Comparison of ENCODE assay signal across 19 cellular contexts in genomic region chrX:153641575-153642312, GRCh38. TPM values are rescaled to one million over a fixed set of nuclear protein-coding genes. Genes with fewer than 3 reads are reported as not detected.
DNase-seq lines count a peak whose midpoint lies in the region; ATAC-seq, FAIRE-seq and TF ChIP-seq lines count a peak whose summit lies in the region.
"Had no signal": no experiment of that assay in that cellular context is flagged by ENCODE, and none has a peak within 500 bp of the region (broad histone marks: within the 10 kb centered on the region; RNA-seq: fewer than 3 reads in every experiment).

No MANE protein-coding gene starts in this region.

- H2BK15ac ChIP-seq in H1 (ENCODE audit: low read length), result no peak overlapping the region

- no peaks in the 10 kb centered on the region for H3K9me3 Mint-ChIP-seq in activated CD4-positive, alpha-beta T cell treated with anti-CD3 and anti-CD28 coated beads, Interleukin-2, amount 10 ng/mL, durations not matched to agents 24 days and 14 days
- H3K9me3 Mint-ChIP-seq: activated naive CD8-positive, alpha-beta T cell treated with anti-CD3 and anti-CD28 coated beads, Interleukin-2, amount 10 ng/mL, durations not matched to agents 7 days and 5 days had no signal

- H4K20me1 ChIP-seq in H1 (replicated peaks in 1 of 2; ENCODE audit: control insufficient read depth in 1 of 2, insufficient read depth in 2 of 2, low read length in 2 of 2), result peaks cover 0 to 12% of the 10 kb centered on the region in 2 experiments

- no peak overlapping the region for H3K4ac ChIP-seq in H1 (replicated peaks; ENCODE audit: insufficient read length, low read depth, low read length)

- H2BK5ac ChIP-seq in H1 (ENCODE audit: low read depth, low read length), result no peak overlapping the region

- H3K4me1 ChIP-seq in HUES48 (ENCODE audit: control insufficient read depth, insufficient read depth, low read length), result no peaks in the 10 kb centered on the region; the same call in 1 of the 2 replicates
- peaks cover 0 to 18% (median 8%) of the 10 kb centered on the region in 4 experiments; a peak in 5 of 7 replicates for H3K4me1 ChIP-seq in H1 (replicated peaks in 1 of 4; ENCODE audit: control insufficient read depth in 3 of 4, insufficient read depth in 4 of 4, low read length in 3 of 4)

- 13% methylated on average over 14 of the region's 31 CpGs; no CpG with 5 or more reads in 1 of the 2 experiments for WGBS in H1 (ENCODE audit: extremely low coverage in 1 of 2, insufficient coverage in 1 of 2, insufficient read length in 1 of 2, insufficient replicate concordance in 2 of 2, low coverage in 1 of 2, low lambda C conversion rate in 2 of 2, missing lambda C conversion rate in 1 of 2), 2 experiments

- peak overlapping the region; percentile 45 for H3K4me3 Mint-ChIP-seq in activated CD4-positive, alpha-beta T cell treated with anti-CD3 and anti-CD28 coated beads, Interleukin-2, amount 10 ng/mL, durations not matched to agents 24 days and 14 days
- H3K4me3 Mint-ChIP-seq: immature natural killer cell had no signal

- no peaks in the 10 kb centered on the region for H3K79me1 ChIP-seq in H1 (ENCODE audit: low read depth, low read length)

- TF ChIP-seq RAD21 in H1 (IDR thresholded peaks at IDR 0.05 in 1 of 2, conservative IDR thresholded peaks at IDR 0.05 in 1 of 2; ENCODE audit: low read depth in 2 of 2, low read length in 2 of 2), result no peak

- peaks cover 34% of the 10 kb centered on the region for H3K27me3 Mint-ChIP-seq in activated CD4-positive, alpha-beta T cell treated with anti-CD3 and anti-CD28 coated beads, Interleukin-2, amount 10 ng/mL, durations not matched to agents 24 days and 14 days

- H3K36me3 ChIP-seq in HUES48 (ENCODE audit: control insufficient read depth, insufficient read depth, low read length), result no peaks in the 10 kb centered on the region
- no peaks in the 10 kb centered on the region for H3K36me3 ChIP-seq in H1 (ENCODE audit: control insufficient read depth in 2 of 4, insufficient read depth in 4 of 4, low read length in 3 of 4)
- H3K36me3 ChIP-seq: MG63 had no signal

- H3K79me2 ChIP-seq in H1 (ENCODE audit: control insufficient read depth in 1 of 2, insufficient read depth in 2 of 2, low read length in 2 of 2), result no peaks in the 10 kb centered on the region

- H3K27me3 ChIP-seq in HUES48 (ENCODE audit: control insufficient read depth, insufficient read depth, low read length) (peaks cover 64% of the 10 kb centered on the region), H1 (replicated peaks in 1 of 4; ENCODE audit: control insufficient read depth in 3 of 4, extremely low read depth in 1 of 4, insufficient read depth in 3 of 4, low read length in 3 of 4) (peaks cover 47 to 61% (median 59%) of the 10 kb centered on the region in 4 experiments)

- no peak overlapping the region for H3K23ac ChIP-seq in H1 (ENCODE audit: insufficient read length)

- H4K8ac ChIP-seq in H1 (ENCODE audit: extremely low read depth, insufficient read depth, low read length), result no peak overlapping the region

- no peak overlapping the region for H4K5ac ChIP-seq in H1 (ENCODE audit: insufficient read length, low read depth, low read length)

- DNase-seq in activated CD4-positive, alpha-beta T cell treated with anti-CD3 and anti-CD28 coated beads, Interleukin-2, amount 10 ng/mL, durations not matched to agents 24 days and 14 days, result no peak
- DNase-seq in activated CD4-positive, alpha-beta T cell treated with anti-CD3 and anti-CD28 coated beads, Interleukin-2, amount 50 U/mL, for 48 hours, result no peak
- DNase-seq in H1 (ENCODE audit: low read depth in 1 of 2, low spot score in 2 of 2) (no peak), sciatic nerve (ENCODE audit: low spot score) (peak; percentile 34), substantia nigra (lab: John Stamatoyannopoulos, UW) (no peak), middle frontal gyrus (ENCODE audit: extremely low spot score, low spot score) (no peak)
- DNase-seq: ACHN; activated CD8-positive, alpha-beta memory T cell treated with anti-CD3 and anti-CD28 coated beads for 24 hours; activated naive CD8-positive, alpha-beta T cell treated with anti-CD3 and anti-CD28 coated beads, Interleukin-2, amount 10 ng/mL, durations not matched to agents 7 days and 5 days; immature natural killer cell; MG63; NCI-H446 had no signal

- FAIRE-seq in H1 (lab: Jason Lieb, UNC), result no peak
- FAIRE-seq: colon, GM12891, RCC 7860 had no signal

- H3K9me3 ChIP-seq in HUES48 (ENCODE audit: control insufficient read depth, insufficient read depth, low read length) (peaks cover 40% of the 10 kb centered on the region), H1 (ENCODE audit: insufficient read depth in 2 of 2, low read depth in 1 of 2, low read length in 1 of 2) (no peaks in the 10 kb centered on the region; a peak in 1 of 4 replicates)
- H3K9me3 ChIP-seq: MG63 had no signal

- no peak overlapping the region for H3K9ac ChIP-seq in HUES48 (ENCODE audit: low read depth, low read length)
- H3K9ac ChIP-seq in H1 (replicated peaks in 1 of 4; ENCODE audit: extremely low read depth in 1 of 4, low read depth in 3 of 4, low read length in 3 of 4), result no peak overlapping the region

- intact Hi-C loops in activated CD4-positive, alpha-beta T cell treated with anti-CD3 and anti-CD28 coated beads, Interleukin-2, amount 10 ng/mL, durations not matched to agents 24 days and 14 days (cut with micrococcal nuclease), result no loop called here
- intact Hi-C loops in sciatic nerve (cut with DNase I), result no loop called here

- H2AK5ac ChIP-seq in H1 (ENCODE audit: low read depth, low read length), result no peak overlapping the region

- CTCF ChIA-PET in H1 (lab: Charles Lee; ENCODE audit: partially characterized antibody), result interaction anchor here (0.6 to 21.6 kb wide), 6 partner anchors 10 to 117 kb away, joined by 3 to 408 read pairs (median 6); partner anchors contain the start of gene DUSP9

- TF ChIP-seq POLR2A in H1 (IDR thresholded peaks at IDR 0.05; ENCODE audit: control extremely low read depth in 1 of 2, low read depth in 2 of 2, low read length in 2 of 2), result no peak

- H3K27ac ChIP-seq in HUES48 (ENCODE audit: low read depth, low read length), result no peak overlapping the region
- H3K27ac ChIP-seq in H1 (ENCODE audit: low read depth, low read length), result no peak overlapping the region
- no peak overlapping the region for H3K27ac ChIP-seq in substantia nigra (ENCODE audit: low read depth, low read length, poor library complexity, severe bottlenecking)
- H3K27ac ChIP-seq: HL-60 had no signal

- POLR2A ChIA-PET in H1 (lab: Charles Lee; ENCODE audit: partially characterized antibody), result interaction anchor here (0.6 kb wide), 1 partner anchor 203 kb away, joined by 3 read pairs; no protein-coding TSS in a partner anchor

- no peak overlapping the region for H3K14ac ChIP-seq in H1 (ENCODE audit: insufficient read length)

- no peak overlapping the region for H4K91ac ChIP-seq in H1 (replicated peaks; ENCODE audit: insufficient read length, low read length)

- no peak overlapping the region for H2AFZ ChIP-seq in H1 (ENCODE audit: low read length)

- ATAC-seq in sciatic nerve (no peak), esophagus mucosa (no peak)

- H2BK120ac ChIP-seq in H1 (replicated peaks; ENCODE audit: low read depth, low read length), result no peak overlapping the region

- peaks cover 7% of the 10 kb centered on the region; the same call in 1 of the 2 replicates for H3K23me2 ChIP-seq in H1 (ENCODE audit: low read depth, low read length)

- H2BK20ac ChIP-seq in H1 (ENCODE audit: low read length), result no peak overlapping the region

- H3K4me3 ChIP-seq in HUES48 (ENCODE audit: low read depth, low read length), result peak overlapping the region; percentile 7; the same call in 1 of the 2 replicates
- H3K4me3 ChIP-seq in H1 (ENCODE audit: extremely low read depth in 1 of 4, insufficient read depth in 2 of 4, low read depth in 3 of 4, low read length in 4 of 4), result peak overlapping the region in 2 of 4 experiments; percentile 10 to 57; a peak in 4 of 8 replicates
- H3K4me3 ChIP-seq: MG63 had no signal

- no peaks in the 10 kb centered on the region for H3K36me3 Mint-ChIP-seq in activated CD4-positive, alpha-beta T cell treated with anti-CD3 and anti-CD28 coated beads, Interleukin-2, amount 10 ng/mL, durations not matched to agents 24 days and 14 days (ENCODE audit: low read depth)
- H3K36me3 Mint-ChIP-seq: activated naive CD8-positive, alpha-beta T cell treated with anti-CD3 and anti-CD28 coated beads, Interleukin-2, amount 10 ng/mL, durations not matched to agents 7 days and 5 days; immature natural killer cell had no signal

- no peak for TF ChIP-seq EP300 in H1 (IDR thresholded peaks at IDR 0.05; ENCODE audit: borderline replicate concordance in 1 of 2, low read depth in 2 of 2, low read length in 2 of 2)

- H3K4me2 ChIP-seq in H1 (ENCODE audit: insufficient read depth in 1 of 2, low read depth in 2 of 2, low read length in 2 of 2), result peak overlapping the region; percentile 63 to 89

- H3K56ac ChIP-seq in H1 (replicated peaks; ENCODE audit: insufficient read length, low read depth, low read length), result no peak overlapping the region

- peaks cover 9% of the 10 kb centered on the region for H3K4me1 Mint-ChIP-seq in activated CD4-positive, alpha-beta T cell treated with anti-CD3 and anti-CD28 coated beads, Interleukin-2, amount 10 ng/mL, durations not matched to agents 24 days and 14 days
- H3K4me1 Mint-ChIP-seq: immature natural killer cell had no signal

- no peak overlapping the region for H3K18ac ChIP-seq in H1 (ENCODE audit: extremely low read depth, low read length)

- no peak for TF ChIP-seq CTCF in H1 (IDR thresholded peaks at IDR 0.05; ENCODE audit: control extremely low read depth in 1 of 3, insufficient read depth in 1 of 3, low read depth in 1 of 3, low read length in 3 of 3)

- no peak overlapping the region for H3K27ac Mint-ChIP-seq in activated CD4-positive, alpha-beta T cell treated with anti-CD3 and anti-CD28 coated beads, Interleukin-2, amount 10 ng/mL, durations not matched to agents 24 days and 14 days
- H3K27ac Mint-ChIP-seq: activated naive CD8-positive, alpha-beta T cell treated with anti-CD3 and anti-CD28 coated beads, Interleukin-2, amount 10 ng/mL, durations not matched to agents 7 days and 5 days; immature natural killer cell had no signal

- H2BK12ac ChIP-seq in H1 (ENCODE audit: low read depth, low read length), result no peak overlapping the region

RNA-seq across cellular contexts. Expression of gene DUSP9, which starts 5.3 kb away (rescaled TPM):
- 0.19 and 0.24 TPM in 2 replicates for total RNA-seq in activated CD4-positive, alpha-beta T cell treated with anti-CD3 and anti-CD28 coated beads, Interleukin-2, amount 10 ng/mL, durations not matched to agents 24 days and 14 days
- 0.63 and 1.1 TPM in 2 replicates for total RNA-seq in H1 (2021; fragmentation: NEBNext Ultra II Directional; extraction: Animal tissue kit (Norgen Biotek cat#: 25700))
- polyA plus RNA-seq in H1 (2011; rRNA removed), result 0.80 and 1.2 TPM in 2 replicates
- 0.98 TPM for polyA plus RNA-seq in H1 (2011; cell fraction: cytosol; rRNA removed)
- polyA plus RNA-seq in H1 (2011; cell fraction: nucleus; rRNA removed), result 1.5 TPM
- 0.35 to 0.94 TPM (median 0.85 TPM) in 4 replicates for polyA plus RNA-seq in H1 (2012, experiment 1 of 2)
- 0.56 TPM for polyA plus RNA-seq in H1 (2012, experiment 2 of 2)
- 1.1 TPM for polyA plus RNA-seq in H1 (2013, experiment 1 of 2)
- polyA plus RNA-seq in H1 (2013, experiment 2 of 2), result 1.1 TPM
- polyA minus RNA-seq in H1 (2011; rRNA and poly(A)+ RNA removed), result 0.69 and 0.73 TPM in 2 replicates
- 0.95 TPM for polyA minus RNA-seq in H1 (2011; cell fraction: cytosol; rRNA and poly(A)+ RNA removed)
- polyA minus RNA-seq in H1 (2011; cell fraction: nucleus; rRNA and poly(A)+ RNA removed), result 0.80 TPM
- total RNA-seq in sciatic nerve, result 0.13 TPM
- 0.76 TPM for total RNA-seq in esophagus mucosa
- total RNA-seq: activated naive CD8-positive, alpha-beta T cell treated with anti-CD3 and anti-CD28 coated beads, Interleukin-2, amount 10 ng/mL, durations not matched to agents 7 days and 5 days; skeletal muscle tissue had no signal
- polyA plus RNA-seq: immature natural killer cell had no signal

RNA-seq across cellular contexts. Expression of gene PNCK, which starts 31.9 kb away (rescaled TPM):
- total RNA-seq in activated CD4-positive, alpha-beta T cell treated with anti-CD3 and anti-CD28 coated beads, Interleukin-2, amount 10 ng/mL, durations not matched to agents 24 days and 14 days, result 0.36 and 0.84 TPM in 2 replicates
- total RNA-seq in H1 (2021; fragmentation: NEBNext Ultra II Directional; extraction: Animal tissue kit (Norgen Biotek cat#: 25700)), result 4.3 and 6.2 TPM in 2 replicates
- 6.3 and 13.9 TPM in 2 replicates for polyA plus RNA-seq in H1 (2011; rRNA removed)
- 12.3 TPM for polyA plus RNA-seq in H1 (2011; cell fraction: cytosol; rRNA removed)
- 54.8 TPM for polyA plus RNA-seq in H1 (2011; cell fraction: nucleus; rRNA removed)
- 3.0 to 5.7 TPM (median 5.2 TPM) in 4 replicates for polyA plus RNA-seq in H1 (2012, experiment 1 of 2)
- polyA plus RNA-seq in H1 (2012, experiment 2 of 2), result 3.0 TPM
- polyA plus RNA-seq in H1 (2013, experiment 1 of 2), result 2.3 TPM
- polyA plus RNA-seq in H1 (2013, experiment 2 of 2), result 1.7 TPM
- polyA minus RNA-seq in H1 (2011; rRNA and poly(A)+ RNA removed), result 4.0 and 5.4 TPM in 2 replicates
- 9.1 TPM for polyA minus RNA-seq in H1 (2011; cell fraction: cytosol; rRNA and poly(A)+ RNA removed)
- polyA minus RNA-seq in H1 (2011; cell fraction: nucleus; rRNA and poly(A)+ RNA removed), result 10.0 TPM
- total RNA-seq in sciatic nerve, result 1.6 TPM
- total RNA-seq in esophagus mucosa, result 1.00 TPM
- total RNA-seq: skeletal muscle tissue had no signal
- polyA plus RNA-seq: immature natural killer cell had no signal

RNA-seq across cellular contexts. Expression of gene CCNQ, which starts 42.8 kb away (rescaled TPM):
- total RNA-seq in activated CD4-positive, alpha-beta T cell treated with anti-CD3 and anti-CD28 coated beads, Interleukin-2, amount 10 ng/mL, durations not matched to agents 24 days and 14 days, result 27.3 and 28.7 TPM in 2 replicates
- 15.8 and 16.6 TPM in 2 replicates for total RNA-seq in H1 (2021; fragmentation: NEBNext Ultra II Directional; extraction: Animal tissue kit (Norgen Biotek cat#: 25700))
- 32.1 and 34.9 TPM in 2 replicates for polyA plus RNA-seq in H1 (2011; rRNA removed)
- polyA plus RNA-seq in H1 (2011; cell fraction: cytosol; rRNA removed), result 24.8 TPM
- polyA plus RNA-seq in H1 (2011; cell fraction: nucleus; rRNA removed), result 29.3 TPM
- polyA plus RNA-seq in H1 (2012, experiment 1 of 2), result 15.3 to 19.7 TPM (median 16.7 TPM) in 4 replicates
- polyA plus RNA-seq in H1 (2012, experiment 2 of 2), result 24.7 TPM
- 14.3 TPM for polyA plus RNA-seq in H1 (2013, experiment 1 of 2)
- polyA plus RNA-seq in H1 (2013, experiment 2 of 2), result 15.1 TPM
- 12.1 and 15.2 TPM in 2 replicates for polyA minus RNA-seq in H1 (2011; rRNA and poly(A)+ RNA removed)
- 11.1 TPM for polyA minus RNA-seq in H1 (2011; cell fraction: cytosol; rRNA and poly(A)+ RNA removed)
- polyA minus RNA-seq in H1 (2011; cell fraction: nucleus; rRNA and poly(A)+ RNA removed), result 9.1 TPM
- 11.9 TPM for total RNA-seq in sciatic nerve
- 18.2 TPM for total RNA-seq in esophagus mucosa

RNA-seq across cellular contexts. Expression of gene SLC6A8, which starts 46.0 kb away (rescaled TPM):
- 3.5 TPM in 2 replicates for total RNA-seq in activated CD4-positive, alpha-beta T cell treated with anti-CD3 and anti-CD28 coated beads, Interleukin-2, amount 10 ng/mL, durations not matched to agents 24 days and 14 days
- 94.7 and 98.5 TPM in 2 replicates for total RNA-seq in H1 (2021; fragmentation: NEBNext Ultra II Directional; extraction: Animal tissue kit (Norgen Biotek cat#: 25700))
- 87.7 and 132 TPM in 2 replicates for polyA plus RNA-seq in H1 (2011; rRNA removed)
- 71.7 TPM for polyA plus RNA-seq in H1 (2011; cell fraction: cytosol; rRNA removed)
- 267 TPM for polyA plus RNA-seq in H1 (2011; cell fraction: nucleus; rRNA removed)
- 96.7 to 155 TPM (median 133 TPM) in 4 replicates for polyA plus RNA-seq in H1 (2012, experiment 1 of 2)
- polyA plus RNA-seq in H1 (2012, experiment 2 of 2), result 109 TPM
- 57.5 TPM for polyA plus RNA-seq in H1 (2013, experiment 1 of 2)
- 58.8 TPM for polyA plus RNA-seq in H1 (2013, experiment 2 of 2)
- polyA minus RNA-seq in H1 (2011; rRNA and poly(A)+ RNA removed), result 66.1 and 98.8 TPM in 2 replicates
- 84.7 TPM for polyA minus RNA-seq in H1 (2011; cell fraction: cytosol; rRNA and poly(A)+ RNA removed)
- 67.3 TPM for polyA minus RNA-seq in H1 (2011; cell fraction: nucleus; rRNA and poly(A)+ RNA removed)
- 23.2 TPM for total RNA-seq in sciatic nerve
- 62.0 TPM for total RNA-seq in esophagus mucosa
